In the genomic region with DNA sequence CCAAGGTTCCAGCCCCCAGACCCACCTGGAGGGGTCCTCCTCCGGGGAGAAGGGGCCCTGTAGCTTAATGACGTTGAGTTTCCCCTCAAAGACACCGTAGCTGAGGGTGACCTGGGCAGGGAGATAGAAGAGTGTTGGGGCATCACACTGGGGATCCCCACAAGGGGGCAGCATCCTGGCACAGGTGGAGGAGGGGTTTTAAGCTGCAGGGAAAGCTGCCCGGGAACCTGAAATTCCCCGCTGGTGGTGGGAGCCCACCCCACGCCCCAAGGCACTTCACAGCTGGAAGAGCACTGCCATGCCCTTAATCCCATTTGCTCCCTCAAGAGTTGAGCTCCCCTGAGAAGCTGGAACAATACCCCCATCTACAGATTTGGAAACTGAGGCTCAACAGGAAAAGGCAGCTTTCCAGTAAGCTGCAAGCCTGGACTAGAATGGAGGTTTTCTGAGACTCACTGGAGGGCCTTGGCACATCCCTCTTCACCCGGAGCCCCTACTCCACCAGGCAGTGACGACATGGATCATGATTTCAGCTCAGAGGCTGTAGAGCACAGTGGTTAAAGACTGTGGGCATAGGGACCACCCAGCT, we compare ENCODE assay signal across 8 cellular contexts. TPM values are rescaled to one million over a fixed set of nuclear protein-coding genes. Genes with fewer than 3 reads are reported as not detected.
DNase-seq lines count a peak whose midpoint lies in the region; ATAC-seq and TF ChIP-seq lines count a peak whose summit lies in the region.

No MANE protein-coding gene starts in this region.

- H3F3A ChIP-seq in smooth muscle cell (ENCODE audit: low read depth): no peaks in the 10 kb centered on the region

- ATAC-seq in GM21529 (IDR thresholded peaks at IDR 0.05; ENCODE audit: unreplicated experiment): no peak

- no peaks in the 10 kb centered on the region for H3K79me2 ChIP-seq in smooth muscle cell (ENCODE audit: low read depth)

- peaks cover 35% of the 10 kb centered on the region for H3K4me1 ChIP-seq in BLaER1
- no peaks in the 10 kb centered on the region for H3K4me1 ChIP-seq in HEK293 (ENCODE audit: control insufficient read depth, insufficient read depth, low read length)
- no peaks in the 10 kb centered on the region for H3K4me1 ChIP-seq in smooth muscle cell (ENCODE audit: low read depth)

- peak overlapping the region; percentile 54 for H3K4me2 ChIP-seq in BLaER1
- no peak overlapping the region for H3K4me2 ChIP-seq in smooth muscle cell

- H4K20me1 ChIP-seq in BLaER1 (peaks cover 100% of the 10 kb centered on the region), smooth muscle cell (ENCODE audit: low read depth) (no peaks in the 10 kb centered on the region)

- H3K27ac ChIP-seq in BLaER1 (0 out of 2 replicates have a peak overlapping the region, but pooled peaks have one; percentile 2), HEK293 (ENCODE audit: extremely low read depth, low read depth, low read length) (no peak overlapping the region), VCaP (no peak overlapping the region), smooth muscle cell (ENCODE audit: low read depth) (no peak overlapping the region)

- no peaks in the 10 kb centered on the region for H3K4me1 Mint-ChIP-seq in endothelial cell (ENCODE audit: unreplicated experiment)

- H2AFZ ChIP-seq in smooth muscle cell (ENCODE audit: low read depth): no peak overlapping the region

- H3K36me3 Mint-ChIP-seq in endothelial cell (ENCODE audit: low read depth, unreplicated experiment): peaks cover 17% of the 10 kb centered on the region

- no peak overlapping the region for H3K27ac Mint-ChIP-seq in endothelial cell (ENCODE audit: unreplicated experiment)

- no peaks in the 10 kb centered on the region for H3K9me3 ChIP-seq in BLaER1
- H3K9me3 ChIP-seq in HEK293 (ENCODE audit: control insufficient read depth, insufficient read depth, low read depth, low read length): no peaks in the 10 kb centered on the region
- no peaks in the 10 kb centered on the region for H3K9me3 ChIP-seq in smooth muscle cell (replicated peaks; ENCODE audit: low read depth)

- no peak overlapping the region for H3K4me3 Mint-ChIP-seq in endothelial cell (ENCODE audit: unreplicated experiment)

- peak; percentile 53 for DNase-seq in endothelial cell (ENCODE audit: low spot score)
- no peak for DNase-seq in smooth muscle cell (lab: John Stamatoyannopoulos, UW; ENCODE audit: unreplicated experiment)
- DNase-seq in posterior vena cava (ENCODE audit: low spot score): no peak
- no peak for DNase-seq in NCI-H2029 treated with DMSO at 0.1 percent for 48 hours (lab: John Stamatoyannopoulos, UW)

- no peaks in the 10 kb centered on the region for H3K27me3 ChIP-seq in BLaER1
- H3K27me3 ChIP-seq in smooth muscle cell (ENCODE audit: low read depth): peaks cover 10% of the 10 kb centered on the region

- CTCF ChIA-PET in HEK293 (lab: Yijun Ruan, JAX): interaction anchor here (0.5 to 7.2 kb wide), 41 partner anchors 9 to 1242 kb away, joined by 3 to 115 read pairs (median 5); partner anchors contain the start of genes CARD10 and MFNG

- POLR2A ChIA-PET in HEK293 (lab: Yijun Ruan, JAX): interaction anchor here (0.7 to 1.7 kb wide), 3 partner anchors 40 to 69 kb away, joined by 3 to 5 read pairs (median 3); no protein-coding TSS in a partner anchor

- H3K4me3 ChIP-seq in BLaER1 (no peak overlapping the region), HEK293 (ENCODE audit: low read depth, low read length) (no peak overlapping the region), smooth muscle cell (no peak overlapping the region)

- TF ChIP-seq CTCF in HEK293 (tag by site-specific recombination; IDR thresholded peaks at IDR 0.05): peak; percentile 63
- TF ChIP-seq CTCF in VCaP (conservative IDR thresholded peaks at IDR 0.05): peak; percentile 60
- TF ChIP-seq CTCF in endothelial cell (IDR thresholded peaks at IDR 0.05; ENCODE audit: unreplicated experiment): peak; percentile 55
- TF ChIP-seq CTCF in smooth muscle cell (IDR thresholded peaks at IDR 0.05; ENCODE audit: borderline replicate concordance, insufficient read depth, poor library complexity, severe bottlenecking): peak; percentile 42

- H3K9ac ChIP-seq in BLaER1: no peak overlapping the region
- H3K9ac ChIP-seq in smooth muscle cell (ENCODE audit: low read depth): no peak overlapping the region

- 36% methylated on average over 8 of the region's 8 CpGs for WGBS in smooth muscle cell (ENCODE audit: low lambda C conversion rate)

- H3K36me3 ChIP-seq in BLaER1 (peaks cover 93% of the 10 kb centered on the region), HEK293 (ENCODE audit: control insufficient read depth in 2 of 2, insufficient read depth in 1 of 2, low read length in 2 of 2) (no peaks in the 10 kb centered on the region), smooth muscle cell (ENCODE audit: low read depth) (no peaks in the 10 kb centered on the region)

- no peaks in the 10 kb centered on the region for H3K9me3 Mint-ChIP-seq in endothelial cell (ENCODE audit: unreplicated experiment)

- H3K27me3 Mint-ChIP-seq in endothelial cell (ENCODE audit: unreplicated experiment): no peaks in the 10 kb centered on the region

- intact Hi-C loops in posterior vena cava (cut with DNase I): no loop called here

TF ChIP-seq in HEK293, 187 proteins besides CTCF, POLR2A, EP300 and RAD21:
- TF ChIP-seq ZNF654 (tag by site-specific recombination; IDR thresholded peaks at IDR 0.05; ENCODE audit: low read depth) (peak; percentile 41), ZIC2 (tag by site-specific recombination; IDR thresholded peaks at IDR 0.05) (0 out of 2 replicates have a peak, but pooled peaks have one; percentile 11), ZBTB20 (tag by site-specific recombination; IDR thresholded peaks at IDR 0.05) (peak; percentile 19; the same call in 1 of the 2 replicates), ZNF548 (tag by site-specific recombination; IDR thresholded peaks at IDR 0.05) (no peak)

RNA-seq across cellular contexts. Expression of gene MFNG, which starts 13.7 kb away (rescaled TPM):
- total RNA-seq in endothelial cell (ENCODE audit: unreplicated experiment) (75.4 TPM), smooth muscle cell (not detected in 2 replicates), posterior vena cava (10 to 100 TPM; 21.6 to 23.0 TPM)
- 0.40 and 1.2 TPM in 2 replicates for polyA plus RNA-seq in smooth muscle cell

RNA-seq across cellular contexts. Expression of gene ELFN2, which starts 45.2 kb away (rescaled TPM):
- total RNA-seq in endothelial cell (ENCODE audit: unreplicated experiment) (1.2 TPM), smooth muscle cell (0.67 and 1.3 TPM in 2 replicates), posterior vena cava (under 1 TPM; 0.05 to 0.10 TPM)
- 0.39 and 0.63 TPM in 2 replicates for polyA plus RNA-seq in smooth muscle cell

RNA-seq across cellular contexts. Expression of gene CARD10, which starts 46.7 kb away (rescaled TPM):
- total RNA-seq in endothelial cell (ENCODE audit: unreplicated experiment): 26.0 TPM
- total RNA-seq in smooth muscle cell: 3.7 and 6.0 TPM in 2 replicates
- 2.3 and 5.4 TPM in 2 replicates for polyA plus RNA-seq in smooth muscle cell
- 10 to 100 TPM in 1 of 2 donors, 1 to 10 TPM in 1; 7.8 to 12.8 TPM for total RNA-seq in posterior vena cava

Comparison
In these comparisons a context has a peak if more than half of its experiments do, and no peak if none do; other contexts are left out.
1. RNA of gene MFNG, which starts 13.7 kb away (total RNA-seq): 75.4 TPM in endothelial cell (single experiment) and 21.6 to 23.0 TPM in posterior vena cava; not detected in smooth muscle cell; every median in the first group is over 10 times any median in the second.
2. Peak in every context shown above with its lines, with median percentiles within 50 percentile points of each other: CTCF ChIP-seq.